Comparison of ENCODE assay signal across 8 cellular contexts in the genomic region with DNA sequence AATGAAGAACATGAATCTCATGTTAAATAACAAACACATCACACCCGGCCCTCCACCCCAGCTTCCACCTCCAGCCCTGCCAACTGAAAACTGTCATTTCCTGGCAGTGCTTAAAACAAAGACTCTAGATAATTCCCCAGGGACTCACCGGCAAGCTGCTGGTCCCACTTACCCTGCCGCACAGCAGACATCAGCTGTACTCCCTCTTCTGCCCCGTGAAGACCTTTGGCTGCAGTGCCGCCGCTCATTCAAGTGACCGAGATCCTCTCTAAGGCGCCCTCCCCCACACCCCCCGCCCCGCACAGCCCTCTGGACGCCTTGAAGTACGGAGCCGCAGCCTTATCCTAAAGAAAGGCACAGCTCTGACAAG. TPM values are rescaled to one million over a fixed set of nuclear protein-coding genes. Genes with fewer than 3 reads are reported as not detected.
DNase-seq lines count a peak whose midpoint lies in the region; ATAC-seq and TF ChIP-seq lines count a peak whose summit lies in the region.

No MANE protein-coding gene starts in this region.

- H3K27ac ChIP-seq in right cardiac atrium (ENCODE audit: low read length) (peak overlapping the region; percentile 95), psoas muscle (peak overlapping the region; percentile 95)

- POLR2A ChIA-PET in AG04449 (lab: Yijun Ruan, JAX) = interaction anchor here (0.6 to 2.1 kb wide), 5 partner anchors 13 to 91 kb away, joined by 3 to 8 read pairs (median 4); partner anchors contain the start of gene RHOBTB3

- WGBS in right cardiac atrium = 1% methylated on average over 13 of the region's 13 CpGs
- WGBS in psoas muscle, 3 donors = 0 to 1% (median 0%) methylated on average over 13 of the region's 13 CpGs

- TF ChIP-seq CTCF in AG04449 (IDR thresholded peaks at IDR 0.05; ENCODE audit: insufficient read depth, low read length, missing control alignments) (no peak), GM12875 (IDR thresholded peaks at IDR 0.05; ENCODE audit: borderline replicate concordance, insufficient read depth, low read depth, low read length) (no peak), psoas muscle (IDR thresholded peaks at IDR 0.05) (no peak)

- CTCF ChIA-PET in AG04449 (lab: Yijun Ruan, JAX) = interaction anchor here (1.1 to 5.1 kb wide), 7 partner anchors 12 to 91 kb away, joined by 3 to 30 read pairs (median 9); partner anchors contain the start of gene RHOBTB3

- ATAC-seq in HG03064 (IDR thresholded peaks at IDR 0.05; ENCODE audit: low read depth, unreplicated experiment) = peak; percentile 50
- ATAC-seq in right cardiac atrium = peak; percentile 69 to 75
- peak in 3 of 4 donors; percentile 29 to 44 (median 33) for ATAC-seq in psoas muscle

- H3K27me3 ChIP-seq in right cardiac atrium (ENCODE audit: control insufficient read depth, insufficient read depth) (no peaks in the 10 kb centered on the region), psoas muscle (ENCODE audit: insufficient read depth in 3 of 3, low read length in 2 of 3) (no peaks in the 10 kb centered on the region)

- peaks cover 4 to 28% of the 10 kb centered on the region in 2 donors for H3K36me3 ChIP-seq in psoas muscle (ENCODE audit: insufficient read depth in 1 of 2, low read depth in 1 of 2)

- intact Hi-C loops in right cardiac atrium (cut with DNase I) = no loop called here
- intact Hi-C loops in psoas muscle (cut with DNase I) = loop anchor here in 1 of 2 donors (2.0 kb wide), 1 partner anchor 15 kb away; no protein-coding TSS in a partner anchor

- H3K9me3 ChIP-seq in right cardiac atrium (ENCODE audit: control insufficient read depth, low read length) = no peaks in the 10 kb centered on the region
- no peaks in the 10 kb centered on the region for H3K9me3 ChIP-seq in psoas muscle

- H3K4me3 ChIP-seq in AG04449 (ENCODE audit: low read depth, low read length) (peak overlapping the region; percentile 83), GM12875 (ENCODE audit: low read depth, low read length) (peak overlapping the region; percentile 85), right cardiac atrium (ENCODE audit: low read length) (peak overlapping the region; percentile 93), psoas muscle (peak overlapping the region; percentile 95)

- H3K4me1 ChIP-seq in right cardiac atrium (ENCODE audit: control insufficient read depth, insufficient read depth, low read length) (peaks cover 16% of the 10 kb centered on the region), psoas muscle (peaks cover 53% of the 10 kb centered on the region)

- DNase-seq in AG04449 (ENCODE audit: low read depth, low spot score) (no peak), NCI-H748 (lab: John Stamatoyannopoulos, UW; ENCODE audit: unreplicated experiment) (peak; percentile 59), amygdala (lab: John Stamatoyannopoulos, UW) (peak in 31 of 56 donors; percentile 11 to 72 (median 34)), right cardiac atrium (peak; percentile 68 to 84 (median 84)), psoas muscle (peak; percentile 63 to 77)
- no peak for DNase-seq in stimulated activated CD4-positive, alpha-beta T cell treated with anti-CD3 and anti-CD28 coated beads, Interleukin-12 subunit alpha, Interleukin-12 subunit beta, amount 100 ng/mL, for 4 hours

RNA-seq across cellular contexts. Expression of gene GLRX, which starts 0.5 kb away (rescaled TPM):
- 10 to 100 TPM; 70.2 to 85.2 (median 79.4) TPM for total RNA-seq in right cardiac atrium
- 192 TPM for polyA plus RNA-seq in right cardiac atrium
- total RNA-seq in psoas muscle = 100 to 1,000 TPM; 131 to 888 (median 651) TPM
- polyA plus RNA-seq in psoas muscle = 1,000 to 10,000 TPM; 1,121 to 3,024 (median 1,342) TPM

Comparison
In these comparisons a context has a peak if more than half of its experiments do, and no peak if none do; other contexts are left out.
1. DNase-seq: peak in NCI-H748 (single experiment), amygdala (31 of 56), right cardiac atrium (3 of 3) and psoas muscle (2 of 2); none in AG04449 (single experiment) and stimulated activated CD4-positive, alpha-beta T cell treated with anti-CD3 and anti-CD28 coated beads, Interleukin-12 subunit alpha, Interleukin-12 subunit beta, amount 100 ng/mL, for 4 hours (single experiment).
2. Peak in every context shown above with its lines, with median percentiles within 50 percentile points of each other: H3K4me3 ChIP-seq and ATAC-seq.